16 cellular contexts compared by ENCODE assay signal in genomic region chr17:31405941-31406371, GRCh38.
DNase-seq lines count a peak whose midpoint lies in the region; ATAC-seq and TF ChIP-seq lines count a peak whose summit lies in the region.
"Had no signal": no experiment of that assay in that cellular context is flagged by ENCODE, and none has a peak within 500 bp of the region (broad histone marks: within the 10 kb centered on the region; RNA-seq: fewer than 3 reads in every experiment).

No MANE protein-coding gene starts in this region.

- no peak overlapping the region for H3K4me3 ChIP-seq in HEK293 (ENCODE audit: low read depth, low read length)
- H3K4me3 ChIP-seq: cardiac muscle cell, SJCRH30 had no signal

- CTCF ChIA-PET in HEK293 (lab: Yijun Ruan, JAX), result interaction anchor here (0.5 to 1.2 kb wide), 4 partner anchors 8 to 124 kb away, joined by 3 to 4 read pairs (median 4); no protein-coding TSS in a partner anchor

- H3K9me3 ChIP-seq in HEK293 (ENCODE audit: control insufficient read depth, insufficient read depth, low read depth, low read length), result no peaks in the 10 kb centered on the region
- H3K9me3 ChIP-seq: SJCRH30 had no signal

- DNase-seq in islet precursor cell (peak; percentile 73), substantia nigra (lab: John Stamatoyannopoulos, UW) (peak in 8 of 49 donors; percentile 11 to 53 (median 24)), NCI-H146 (lab: John Stamatoyannopoulos, UW) (no peak), DMS53 treated with DMSO at 0.1 percent for 48 hours (lab: John Stamatoyannopoulos, UW; ENCODE audit: unreplicated experiment) (no peak)
- DNase-seq: HCEC 1CT, mammary epithelial cell, NCI-H1436, NCI-H748 treated with DMSO at 0.1 percent for 48 hours, OCI-M1, SJCRH30, T-helper 17 cell had no signal

- POLR2A ChIA-PET in HEK293 (lab: Yijun Ruan, JAX), result interaction anchor here (0.5 kb wide), 1 partner anchor 897 kb away, joined by 4 read pairs; no protein-coding TSS in a partner anchor

- no peaks in the 10 kb centered on the region for H3K36me3 ChIP-seq in HEK293 (ENCODE audit: control insufficient read depth in 2 of 2, insufficient read depth in 1 of 2, low read length in 2 of 2)
- H3K36me3 ChIP-seq: cardiac muscle cell, SJCRH30 had no signal

- H3K27ac ChIP-seq in HEK293 (ENCODE audit: extremely low read depth, low read depth, low read length), result no peak overlapping the region
- peak overlapping the region; percentile 16 for H3K27ac ChIP-seq in substantia nigra (ENCODE audit: low read depth, low read length, poor library complexity, severe bottlenecking)
- H3K27ac ChIP-seq: cardiac muscle cell, HL-60, SJCRH30 had no signal

- TF ChIP-seq CTCF in HEK293 (tag by site-specific recombination; IDR thresholded peaks at IDR 0.05), result peak; percentile 28; the same call in 1 of the 2 replicates

- peaks cover 6% of the 10 kb centered on the region; the same call in 1 of the 2 replicates for H3K4me1 ChIP-seq in HEK293 (ENCODE audit: control insufficient read depth, insufficient read depth, low read length)

- ATAC-seq in SK-N-SH treated with all-trans-retinoic acid at 6 μM for 48 hours (peak; percentile 79), HG03025 (IDR thresholded peaks at IDR 0.05; ENCODE audit: low FRiP score, unreplicated experiment) (no peak)
- ATAC-seq: T-helper 17 cell had no signal

TF ChIP-seq in HEK293, 187 proteins besides CTCF, POLR2A, EP300 and RAD21 (continues in another document):
- TF ChIP-seq ZNF148 (tag by site-specific recombination; IDR thresholded peaks at IDR 0.05; ENCODE audit: borderline replicate concordance) (no peak), ZNF10 (tag by site-specific recombination; IDR thresholded peaks at IDR 0.05) (no peak), ZBTB44 (tag by site-specific recombination; IDR thresholded peaks at IDR 0.05) (no peak), ZNF433 (tag by site-specific recombination; IDR thresholded peaks at IDR 0.05; ENCODE audit: low read depth) (no peak), ZNF747 (tag by site-specific recombination; IDR thresholded peaks at IDR 0.05) (no peak)

TF ChIP-seq in SK-N-SH treated with all-trans-retinoic acid at 6 μM for 48 hours, 23 proteins besides CTCF, POLR2A, EP300 and RAD21:
- no peak for TF ChIP-seq CREB5 (CRISPR knock-in tag; IDR thresholded peaks at IDR 0.05; ENCODE audit: low read depth)
- no peak for TF ChIP-seq ZNF8 (CRISPR knock-in tag; IDR thresholded peaks at IDR 0.05)
- TF ChIP-seq ZNF565 (CRISPR knock-in tag; conservative IDR thresholded peaks at IDR 0.05; ENCODE audit: low read depth), result no peak
- TF ChIP-seq ZFP3 (CRISPR knock-in tag; IDR thresholded peaks at IDR 0.05), result no peak
- TF ChIP-seq CSRNP3 (CRISPR knock-in tag; IDR thresholded peaks at IDR 0.05), result no peak
- TF ChIP-seq CSDC2 (CRISPR knock-in tag; IDR thresholded peaks at IDR 0.05), result no peak
- no peak for TF ChIP-seq TCF4 (CRISPR knock-in tag; IDR thresholded peaks at IDR 0.05; ENCODE audit: borderline replicate concordance)
- no peak for TF ChIP-seq BACH2 (CRISPR knock-in tag; IDR thresholded peaks at IDR 0.05; ENCODE audit: borderline replicate concordance)
- TF ChIP-seq SNAI2 (CRISPR knock-in tag; IDR thresholded peaks at IDR 0.05), result no peak
- TF ChIP-seq RARB (CRISPR knock-in tag; IDR thresholded peaks at IDR 0.05), result no peak
- TF ChIP-seq PATZ1 (CRISPR knock-in tag; IDR thresholded peaks at IDR 0.05; ENCODE audit: borderline replicate concordance), result no peak
- TF ChIP-seq ZNF70 (CRISPR knock-in tag; IDR thresholded peaks at IDR 0.05), result no peak
- TF ChIP-seq GLIS3 (CRISPR knock-in tag; IDR thresholded peaks at IDR 0.05), result no peak
